18 cellular contexts compared by ENCODE assay signal in genomic region chr3:60351481-60351880, GRCh38.
A peak's percentile ranks its signal among the peaks of the same experiment; 100 is the strongest.
DNase-seq lines count a peak whose midpoint lies in the region; ATAC-seq and TF ChIP-seq lines count a peak whose summit lies in the region.
"Had no signal": no experiment of that assay in that cellular context is flagged by ENCODE, and none has a peak within 500 bp of the region (broad histone marks: within the 10 kb centered on the region; RNA-seq: fewer than 3 reads in every experiment).

No MANE protein-coding gene starts in this region.

- no peaks in the 10 kb centered on the region for H3K9me3 ChIP-seq in SK-N-SH
- H3K9me3 ChIP-seq in trophoblast cell (ENCODE audit: insufficient read depth, low read depth, low read length) = no peaks in the 10 kb centered on the region
- H3K9me3 ChIP-seq: BLaER1 treated with 17β-estradiol and CSF1 and Interleukin-3, amounts not matched to agents 10 nM and 100 nM; Caco-2 had no signal

- no peak overlapping the region for H2BK120ac ChIP-seq in trophoblast cell (ENCODE audit: insufficient read depth, low read length, poor library complexity)

- CTCF ChIA-PET in SK-N-SH (lab: Yijun Ruan, JAX) = no interaction called here

- H4K20me1 ChIP-seq in SK-N-SH (ENCODE audit: insufficient read depth) = no peaks in the 10 kb centered on the region
- H4K20me1 ChIP-seq: BLaER1 treated with 17β-estradiol and CSF1 and Interleukin-3, amounts not matched to agents 10 nM and 100 nM had no signal

- H3K18ac ChIP-seq in trophoblast cell (ENCODE audit: low read length) = no peak overlapping the region

- H3K27me3 ChIP-seq in SK-N-SH (ENCODE audit: insufficient read depth) (no peaks in the 10 kb centered on the region), trophoblast cell (ENCODE audit: insufficient read depth, low read length) (no peaks in the 10 kb centered on the region)
- H3K27me3 ChIP-seq: BLaER1 treated with 17β-estradiol and CSF1 and Interleukin-3, amounts not matched to agents 10 nM and 100 nM had no signal

- H3K27ac ChIP-seq in SK-N-SH (ENCODE audit: low read depth in 2 of 2, low read length in 1 of 2) (no peak overlapping the region), trophoblast cell (ENCODE audit: low read depth, low read length) (no peak overlapping the region)
- H3K27ac ChIP-seq: BLaER1 treated with 17β-estradiol and CSF1 and Interleukin-3, amounts not matched to agents 10 nM and 100 nM; C4-2B had no signal

- H3K9me3 Mint-ChIP-seq in central memory CD8-positive, alpha-beta T cell = no peaks in the 10 kb centered on the region
- H3K9me3 Mint-ChIP-seq: CD8-positive, alpha-beta T cell had no signal

- H3K14ac ChIP-seq in trophoblast cell (ENCODE audit: low read length) = no peak overlapping the region

- H3K79me2 ChIP-seq in SK-N-SH (ENCODE audit: insufficient read depth) = no peaks in the 10 kb centered on the region
- no peaks in the 10 kb centered on the region for H3K79me2 ChIP-seq in trophoblast cell (ENCODE audit: control insufficient read depth, insufficient read depth, low read length, poor library complexity)

- no peaks in the 10 kb centered on the region for H3K4me1 Mint-ChIP-seq in central memory CD8-positive, alpha-beta T cell
- H3K4me1 Mint-ChIP-seq: B cell had no signal

- H3K4me3 Mint-ChIP-seq in central memory CD8-positive, alpha-beta T cell = no peak overlapping the region
- H3K4me3 Mint-ChIP-seq: B cell; CD4-positive, alpha-beta T cell; CD8-positive, alpha-beta T cell had no signal

- H3F3A ChIP-seq in SK-N-SH (replicated peaks; ENCODE audit: insufficient read depth) = no peaks in the 10 kb centered on the region

- H2AFZ ChIP-seq in SK-N-SH (ENCODE audit: low read depth) (no peak overlapping the region), trophoblast cell (ENCODE audit: insufficient read depth, low read length, poor library complexity) (no peak overlapping the region)

- ATAC-seq in SK-N-SH treated with all-trans-retinoic acid at 6 μM for 48 hours (no peak), GM21737 (IDR thresholded peaks at IDR 0.05; ENCODE audit: unreplicated experiment) (no peak)
- no peak for ATAC-seq in central memory CD8-positive, alpha-beta T cell (replicated peaks; ENCODE audit: extremely low read depth, poor library complexity, severe bottlenecking)
- ATAC-seq: CD8-positive, alpha-beta T cell had no signal

- no peak for TF ChIP-seq RAD21 in SK-N-SH (IDR thresholded peaks at IDR 0.05; ENCODE audit: low read length)

- TF ChIP-seq CTCF in SK-N-SH (IDR thresholded peaks at IDR 0.05) = no peak

- H3K4me1 ChIP-seq in SK-N-SH (ENCODE audit: control insufficient read depth in 1 of 2, insufficient read depth in 2 of 2, low read depth in 1 of 2, low read length in 1 of 2) (no peaks in the 10 kb centered on the region), trophoblast cell (ENCODE audit: control insufficient read depth in 1 of 2, insufficient read depth in 2 of 2, low read length in 2 of 2) (no peaks in the 10 kb centered on the region)
- H3K4me1 ChIP-seq: BLaER1 treated with 17β-estradiol and CSF1 and Interleukin-3, amounts not matched to agents 10 nM and 100 nM; Caco-2 had no signal

- no peak for TF ChIP-seq EP300 in SK-N-SH (IDR thresholded peaks at IDR 0.05; ENCODE audit: borderline replicate concordance in 1 of 2, low read depth in 1 of 2, low read length in 1 of 2)

- H3K23ac ChIP-seq in trophoblast cell (ENCODE audit: low read length) = no peak overlapping the region

- H3K4me2 ChIP-seq in SK-N-SH (no peak overlapping the region), trophoblast cell (ENCODE audit: low read length) (no peak overlapping the region)
- H3K4me2 ChIP-seq: BLaER1 treated with 17β-estradiol and CSF1 and Interleukin-3, amounts not matched to agents 10 nM and 100 nM had no signal

- no peak overlapping the region for H3K4ac ChIP-seq in trophoblast cell (ENCODE audit: low read depth, low read length)

- no peaks in the 10 kb centered on the region for H3K9me2 ChIP-seq in SK-N-SH

- H2BK5ac ChIP-seq in trophoblast cell (ENCODE audit: low read depth, low read length, poor library complexity) = no peak overlapping the region

- no peak overlapping the region for H2AK5ac ChIP-seq in trophoblast cell (ENCODE audit: low read length)

- peak overlapping the region; percentile 11 for H3K27ac Mint-ChIP-seq in central memory CD8-positive, alpha-beta T cell (ENCODE audit: low read depth)
- H3K27ac Mint-ChIP-seq: B cell; CD4-positive, alpha-beta T cell; CD8-positive, alpha-beta T cell had no signal

- no peak overlapping the region for H4K8ac ChIP-seq in trophoblast cell (ENCODE audit: low read depth, low read length)

- no peaks in the 10 kb centered on the region for H3K79me1 ChIP-seq in trophoblast cell (ENCODE audit: low read length)

- no peaks in the 10 kb centered on the region for H3K27me3 Mint-ChIP-seq in central memory CD8-positive, alpha-beta T cell
- H3K27me3 Mint-ChIP-seq: B cell; CD4-positive, alpha-beta T cell had no signal

- no peak overlapping the region for H3K9ac ChIP-seq in SK-N-SH
- no peak overlapping the region for H3K9ac ChIP-seq in trophoblast cell (ENCODE audit: low read length)
- H3K9ac ChIP-seq: BLaER1 treated with 17β-estradiol and CSF1 and Interleukin-3, amounts not matched to agents 10 nM and 100 nM had no signal

- H3K36me3 ChIP-seq in SK-N-SH (replicated peaks in 1 of 2; ENCODE audit: control insufficient read depth in 1 of 2, insufficient read depth in 2 of 2, low read length in 1 of 2) (no peaks in the 10 kb centered on the region), trophoblast cell (ENCODE audit: control insufficient read depth in 1 of 2, insufficient read depth in 2 of 2, low read length in 2 of 2) (no peaks in the 10 kb centered on the region)
- H3K36me3 ChIP-seq: BLaER1 treated with 17β-estradiol and CSF1 and Interleukin-3, amounts not matched to agents 10 nM and 100 nM had no signal

- H4K12ac ChIP-seq in trophoblast cell (ENCODE audit: low read depth, low read length) = no peak overlapping the region

- H3K4me3 ChIP-seq in SK-N-SH (ENCODE audit: low read depth in 2 of 2, low read length in 1 of 2) = no peak overlapping the region
- H3K4me3 ChIP-seq in trophoblast cell (ENCODE audit: low read depth, low read length) = no peak overlapping the region
- H3K4me3 ChIP-seq: BLaER1 treated with 17β-estradiol and CSF1 and Interleukin-3, amounts not matched to agents 10 nM and 100 nM had no signal

- WGBS in SK-N-SH (ENCODE audit: low lambda C conversion rate) = 44% methylated on average over 1 of the region's 1 CpG
- whole genome bisulfite sequencing in trophoblast cell (ENCODE audit: extremely low coverage, insufficient coverage, insufficient read length) = no CpG with 5 or more reads among the region's 1 CpG

- DNase-seq in SK-N-SH (no peak), trophoblast cell (peak; percentile 58 to 90)
- DNase-seq in central memory CD8-positive, alpha-beta T cell (ENCODE audit: low spot score in 2 of 2) = no peak
- no peak for DNase-seq in central memory CD4-positive, alpha-beta T cell
- DNase-seq: 8988T; ACHN; AML-193; Caco-2; Calu3; CD4-positive, alpha-beta T cell; CD8-positive, alpha-beta T cell; DMS79 treated with DMSO at 0.1 percent for 48 hours; GF-D8 had no signal

- POLR2A ChIA-PET in SK-N-SH (lab: Yijun Ruan, JAX) = no interaction called here

- H2BK12ac ChIP-seq in trophoblast cell (ENCODE audit: low read length) = no peak overlapping the region

- no peak overlapping the region for H4K91ac ChIP-seq in trophoblast cell (ENCODE audit: low read depth, low read length)

- H3K36me3 Mint-ChIP-seq in central memory CD8-positive, alpha-beta T cell (ENCODE audit: insufficient read depth) = no peaks in the 10 kb centered on the region
- H3K36me3 Mint-ChIP-seq: CD8-positive, alpha-beta T cell had no signal

TF ChIP-seq in SK-N-SH treated with all-trans-retinoic acid at 6 μM for 48 hours, 23 proteins besides CTCF, POLR2A, EP300 and RAD21 (continues in another document):
- TF ChIP-seq, protein P1, sequence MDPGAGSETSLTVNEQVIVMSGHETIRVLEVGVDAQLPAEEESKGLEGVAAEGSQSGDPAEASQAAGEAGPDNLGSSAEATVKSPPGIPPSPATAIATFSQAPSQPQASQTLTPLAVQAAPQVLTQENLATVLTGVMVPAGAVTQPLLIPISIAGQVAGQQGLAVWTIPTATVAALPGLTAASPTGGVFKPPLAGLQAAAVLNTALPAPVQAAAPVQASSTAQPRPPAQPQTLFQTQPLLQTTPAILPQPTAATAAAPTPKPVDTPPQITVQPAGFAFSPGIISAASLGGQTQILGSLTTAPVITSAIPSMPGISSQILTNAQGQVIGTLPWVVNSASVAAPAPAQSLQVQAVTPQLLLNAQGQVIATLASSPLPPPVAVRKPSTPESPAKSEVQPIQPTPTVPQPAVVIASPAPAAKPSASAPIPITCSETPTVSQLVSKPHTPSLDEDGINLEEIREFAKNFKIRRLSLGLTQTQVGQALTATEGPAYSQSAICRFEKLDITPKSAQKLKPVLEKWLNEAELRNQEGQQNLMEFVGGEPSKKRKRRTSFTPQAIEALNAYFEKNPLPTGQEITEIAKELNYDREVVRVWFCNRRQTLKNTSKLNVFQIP (CRISPR knock-in tag; IDR thresholded peaks at IDR 0.05; ENCODE audit: borderline replicate concordance, low read depth) = no peak
- TF ChIP-seq OSR1 (CRISPR knock-in tag; IDR thresholded peaks at IDR 0.05) (no peak), PPARA (CRISPR knock-in tag; IDR thresholded peaks at IDR 0.05; ENCODE audit: borderline replicate concordance) (no peak)

TF ChIP-seq in SK-N-SH, 30 proteins besides CTCF, POLR2A, EP300 and RAD21:
- no peak for TF ChIP-seq YY1 (IDR thresholded peaks at IDR 0.05; ENCODE audit: low read depth)
- TF ChIP-seq USF1 (IDR thresholded peaks at IDR 0.05; ENCODE audit: borderline replicate concordance, low read depth) = no peak
TF ChIP-seq in SK-N-SH: peak in this region for 0.

Comparison
In these comparisons a context has a peak if more than half of its experiments do, and no peak if none do; other contexts are left out.
1. DNase-seq: peak in trophoblast cell (2 of 2); none in SK-N-SH (single experiment), central memory CD8-positive, alpha-beta T cell (0 of 2) and central memory CD4-positive, alpha-beta T cell (single experiment).